Comparison of ENCODE assay signal across 8 cellular contexts in genomic region chr1:111738436-111739221, GRCh38. TPM values are rescaled to one million over a fixed set of nuclear protein-coding genes. Genes with fewer than 3 reads are reported as not detected.
DNase-seq lines count a peak whose midpoint lies in the region; ATAC-seq and TF ChIP-seq lines count a peak whose summit lies in the region.

No MANE protein-coding gene starts in this region.

- H3K9me3 ChIP-seq in SJSA1 (replicated peaks), result no peaks in the 10 kb centered on the region

- POLR2A ChIA-PET in GM10248 (lab: Yijun Ruan, JAX), result interaction anchor here (0.6 to 1.0 kb wide), 3 partner anchors 16 to 776 kb away, joined by 3 to 4 read pairs (median 3); no protein-coding TSS in a partner anchor

- no peaks in the 10 kb centered on the region for H3K27me3 ChIP-seq in SJSA1 (replicated peaks)

- TF ChIP-seq CTCF in GM10248 (IDR thresholded peaks at IDR 0.05; ENCODE audit: control extremely low read depth, extremely low read depth, low read depth, missing control alignments) (no peak), astrocyte of the cerebellum (IDR thresholded peaks at IDR 0.05; ENCODE audit: low read depth, low read length, missing control alignments) (no peak)

- no peak for TF ChIP-seq RAD21 in Ishikawa (IDR thresholded peaks at IDR 0.05; ENCODE audit: low read depth)

- in situ Hi-C loops in astrocyte of the cerebellum (cut with HindIII; ENCODE audit: low sequenced_read_pairs), result no loop called here

- H3K4me3 ChIP-seq in SJSA1 (peak overlapping the region; percentile 53), astrocyte of the cerebellum (ENCODE audit: low read depth, low read length) (peak overlapping the region; percentile 49)

- peaks cover 12% of the 10 kb centered on the region; the same call in 1 of the 2 replicates for H3K36me3 ChIP-seq in SJSA1

- CTCF ChIA-PET in GM10248 (lab: Yijun Ruan, JAX), result interaction anchor here (0.9 to 8.8 kb wide), 10 partner anchors 8 to 546 kb away, joined by 3 to 79 read pairs (median 10); partner anchors contain the start of gene DDX20

- H3K4me1 ChIP-seq in SJSA1 (replicated peaks), result peaks cover 78% of the 10 kb centered on the region

- H3K27ac ChIP-seq in SJSA1, result peak overlapping the region; percentile 9; the same call in 1 of the 2 replicates

- ATAC-seq in GM21786 (IDR thresholded peaks at IDR 0.05; ENCODE audit: unreplicated experiment), result peak; percentile 32

- TF ChIP-seq EP300 in Ishikawa (IDR thresholded peaks at IDR 0.05; ENCODE audit: borderline replicate concordance), result 0 out of 2 replicates have a peak, but pooled peaks have one; percentile 22

- peak; percentile 60 for DNase-seq in GM10248 (ENCODE audit: extremely low spot score)
- peak; percentile 60 to 86 for DNase-seq in SJSA1 (ENCODE audit: low read depth in 1 of 2, low spot score in 2 of 2)
- DNase-seq in astrocyte of the cerebellum (ENCODE audit: low read depth), result no peak
- peak; percentile 65 to 74 for DNase-seq in hippocampal formation (lab: John Stamatoyannopoulos, UW)
- DNase-seq in putamen (ENCODE audit: low spot score), result peak; percentile 80
- no peak for DNase-seq in NK-92 (lab: John Stamatoyannopoulos, UW; ENCODE audit: unreplicated experiment)

TF ChIP-seq in Ishikawa, 13 proteins besides CTCF, POLR2A, EP300 and RAD21:
- no peak for TF ChIP-seq FOXM1 (IDR thresholded peaks at IDR 0.05; ENCODE audit: borderline replicate concordance, low read depth)
- no peak for TF ChIP-seq ZBTB7A (IDR thresholded peaks at IDR 0.05; ENCODE audit: low read depth)
- TF ChIP-seq TAF1 (IDR thresholded peaks at IDR 0.05; ENCODE audit: low read depth), result no peak; the same call in 1 of the 2 replicates
- TF ChIP-seq USF1 (IDR thresholded peaks at IDR 0.05), result no peak
- TF ChIP-seq REST (IDR thresholded peaks at IDR 0.05; ENCODE audit: low read depth), result no peak
- TF ChIP-seq MAX (IDR thresholded peaks at IDR 0.05), result peak; percentile 52; the same call in 1 of the 2 replicates
- TF ChIP-seq EGR1 (IDR thresholded peaks at IDR 0.05), result peak; percentile 40; the same call in 1 of the 2 replicates
- TF ChIP-seq TCF12 (IDR thresholded peaks at IDR 0.05; ENCODE audit: low read depth), result peak; percentile 63; the same call in 1 of the 2 replicates
- no peak for TF ChIP-seq TEAD4 (IDR thresholded peaks at IDR 0.05)
- no peak for TF ChIP-seq CEBPB (IDR thresholded peaks at IDR 0.05)
- TF ChIP-seq YY1 (IDR thresholded peaks at IDR 0.05; ENCODE audit: low read depth), result no peak
- TF ChIP-seq NFIC (IDR thresholded peaks at IDR 0.05), result peak; percentile 24; the same call in 1 of the 2 replicates
- TF ChIP-seq CREB1 (IDR thresholded peaks at IDR 0.05; ENCODE audit: low read depth), result no peak

RNA-seq across cellular contexts. Expression of gene INKA2, which starts 0.6 kb away (rescaled TPM):
- 3.4 and 5.4 TPM in 2 replicates for total RNA-seq in SJSA1 (2014; rRNA removed; shearing (Covaris generic))

RNA-seq across cellular contexts. Expression of gene DDX20, which starts 17.1 kb away (rescaled TPM):
- total RNA-seq in SJSA1 (2014; rRNA removed; shearing (Covaris generic)), result 22.8 and 37.8 TPM in 2 replicates

Comparison
In these comparisons a context has a peak if more than half of its experiments do, and no peak if none do; other contexts are left out.
1. DNase-seq: peak in GM10248 (single experiment), SJSA1 (2 of 2), hippocampal formation (2 of 2) and putamen (single experiment); none in astrocyte of the cerebellum (single experiment) and NK-92 (single experiment).